Comparison of ENCODE assay signal across 1 cellular context in genomic region chr16:85010931-85011845, GRCh38.
TF ChIP-seq lines count a peak whose summit lies in the region.

Gene ZDHHC7, minus strand, starts transcription at chr16:85011535. Its CDS starts 20,917 bp downstream, at chr16:84990618.

TF ChIP-seq in HepG2, 621 proteins besides CTCF, POLR2A, EP300 and RAD21 (continued from another document and continues in another):
- TF ChIP-seq FOXP4 (CRISPR knock-in tag; IDR thresholded peaks at IDR 0.05) (peak; percentile 44; the same call in 1 of the 2 replicates), EHMT2 (IDR thresholded peaks at IDR 0.05; ENCODE audit: borderline replicate concordance, low read depth, low read length) (no peak), GMEB2 (CRISPR knock-in tag; IDR thresholded peaks at IDR 0.05; ENCODE audit: low read depth) (0 out of 2 replicates have a peak, but pooled peaks have one; percentile 18), ZNF746 (CRISPR knock-in tag; IDR thresholded peaks at IDR 0.05) (peak; percentile 55; the same call in 1 of the 2 replicates), PHF8 (CRISPR knock-in tag; IDR thresholded peaks at IDR 0.05) (peak; percentile 94), ZNF773 (CRISPR knock-in tag; IDR thresholded peaks at IDR 0.05; ENCODE audit: borderline replicate concordance) (0 out of 2 replicates have a peak, but pooled peaks have one; percentile 46), ERF (CRISPR knock-in tag; IDR thresholded peaks at IDR 0.05) (peak; percentile 71; the same call in 1 of the 2 replicates), ZSCAN9 (CRISPR knock-in tag; IDR thresholded peaks at IDR 0.05; ENCODE audit: borderline replicate concordance) (no peak), ARID3A (IDR thresholded peaks at IDR 0.05; ENCODE audit: low read depth, low read length) (no peak), NCOA2 (CRISPR knock-in tag; IDR thresholded peaks at IDR 0.05) (no peak), ATF3 (CRISPR knock-in tag; IDR thresholded peaks at IDR 0.05) (peak; percentile 80), MTA1 (CRISPR knock-in tag; IDR thresholded peaks at IDR 0.05; ENCODE audit: borderline replicate concordance) (no peak), YEATS4 (CRISPR knock-in tag; IDR thresholded peaks at IDR 0.05; ENCODE audit: borderline replicate concordance) (peak; percentile 93), ZMAT3 (CRISPR knock-in tag; conservative IDR thresholded peaks at IDR 0.05) (0 out of 2 replicates have a peak, but pooled peaks have one; percentile 54), ZNF24 (IDR thresholded peaks at IDR 0.05) (peak; percentile 35; the same call in 1 of the 2 replicates), ZNF264 (CRISPR knock-in tag; IDR thresholded peaks at IDR 0.05) (no peak; the same call in none of the 2 replicates), ZNF503 (CRISPR knock-in tag; IDR thresholded peaks at IDR 0.05) (peak; percentile 58; the same call in 1 of the 2 replicates), ZNF350 (CRISPR knock-in tag; IDR thresholded peaks at IDR 0.05; ENCODE audit: borderline replicate concordance, low read depth) (peak; percentile 92), ZNF256 (CRISPR knock-in tag; conservative IDR thresholded peaks at IDR 0.05) (no peak), MIXL1 (CRISPR knock-in tag; IDR thresholded peaks at IDR 0.05) (peak; percentile 77; the same call in 1 of the 2 replicates), AKNA (CRISPR knock-in tag; IDR thresholded peaks at IDR 0.05; ENCODE audit: borderline replicate concordance) (peak; percentile 28; the same call in 1 of the 2 replicates), ZNF574 (CRISPR knock-in tag; IDR thresholded peaks at IDR 0.05) (peak; percentile 93), ZNF670 (CRISPR knock-in tag; IDR thresholded peaks at IDR 0.05; ENCODE audit: borderline replicate concordance) (peak; percentile 81), FLYWCH1 (CRISPR knock-in tag; IDR thresholded peaks at IDR 0.05) (no peak), CEBPG (CRISPR knock-in tag; IDR thresholded peaks at IDR 0.05) (0 out of 2 replicates have a peak, but pooled peaks have one; percentile 33), HNF4G (IDR thresholded peaks at IDR 0.05; ENCODE audit: borderline replicate concordance, low read depth, low read length) (no peak), HNF4G (CRISPR knock-in tag; IDR thresholded peaks at IDR 0.05; ENCODE audit: borderline replicate concordance, low read depth) (no peak), ZNF614 (CRISPR knock-in tag; IDR thresholded peaks at IDR 0.05; ENCODE audit: borderline replicate concordance) (peak; percentile 64), GLI4 (CRISPR knock-in tag; IDR thresholded peaks at IDR 0.05; ENCODE audit: borderline replicate concordance) (no peak), ZNF850 (CRISPR knock-in tag; conservative IDR thresholded peaks at IDR 0.05) (no peak), ATAD3A (CRISPR knock-in tag; IDR thresholded peaks at IDR 0.05) (no peak), ZNF333 (CRISPR knock-in tag; IDR thresholded peaks at IDR 0.05; ENCODE audit: borderline replicate concordance) (peak; percentile 69; the same call in 1 of the 2 replicates), TEAD3 (CRISPR knock-in tag; optimal IDR thresholded peaks at IDR 0.05; ENCODE audit: borderline replicate concordance) (peak; percentile 38), PTBP1 (IDR thresholded peaks at IDR 0.05; ENCODE audit: low read depth, low read length, poor library complexity, severe bottlenecking) (no peak), FOXC1 (CRISPR knock-in tag; IDR thresholded peaks at IDR 0.05; ENCODE audit: borderline replicate concordance) (peak; percentile 63), ZFX (CRISPR knock-in tag; IDR thresholded peaks at IDR 0.05; ENCODE audit: low read depth) (peak; percentile 78), RFXANK (CRISPR knock-in tag; IDR thresholded peaks at IDR 0.05) (peak; percentile 60; the same call in 1 of the 2 replicates), ZNF280D (CRISPR knock-in tag; IDR thresholded peaks at IDR 0.05) (peak; percentile 19; the same call in 1 of the 2 replicates), PPARG (CRISPR knock-in tag; conservative IDR thresholded peaks at IDR 0.05) (0 out of 2 replicates have a peak, but pooled peaks have one; percentile 40), ZMYM4 (CRISPR knock-in tag; IDR thresholded peaks at IDR 0.05) (peak; percentile 76), ZNF367 (CRISPR knock-in tag; IDR thresholded peaks at IDR 0.05; ENCODE audit: borderline replicate concordance) (no peak), ZNF567 (CRISPR knock-in tag; IDR thresholded peaks at IDR 0.05; ENCODE audit: borderline replicate concordance) (0 out of 2 replicates have a peak, but pooled peaks have one; percentile 18), ATF1 (CRISPR knock-in tag; IDR thresholded peaks at IDR 0.05) (peak; percentile 97), ZNF558 (CRISPR knock-in tag; IDR thresholded peaks at IDR 0.05; ENCODE audit: borderline replicate concordance) (peak; percentile 82; the same call in 1 of the 2 replicates), ZFYVE20 (CRISPR knock-in tag; IDR thresholded peaks at IDR 0.05; ENCODE audit: borderline replicate concordance, low read depth) (no peak)
